In the genomic region with DNA sequence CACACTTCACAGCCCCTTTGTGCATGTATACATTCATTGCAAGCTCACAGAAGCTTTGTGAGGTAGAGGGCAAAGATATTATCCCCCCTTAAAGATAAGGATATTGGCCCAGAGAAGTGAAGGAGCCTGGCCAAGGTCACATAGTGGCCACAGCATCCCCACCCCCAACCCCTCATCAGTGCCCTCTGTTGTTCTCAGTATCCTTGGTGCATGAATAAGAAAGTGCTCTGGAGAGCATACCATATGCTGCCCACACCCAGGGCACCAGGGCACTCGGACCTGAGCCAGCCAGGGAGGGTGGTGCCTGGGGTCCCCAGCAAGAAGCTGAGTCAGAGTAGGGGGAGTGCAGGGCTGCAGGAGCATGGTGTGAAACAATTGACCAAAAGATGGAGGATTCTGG, we compare ENCODE assay signal across 13 cellular contexts. TPM values are rescaled to one million over a fixed set of nuclear protein-coding genes. Genes with fewer than 3 reads are reported as not detected.
DNase-seq lines count a peak whose midpoint lies in the region; ATAC-seq and TF ChIP-seq lines count a peak whose summit lies in the region.
"Had no signal": no experiment of that assay in that cellular context is flagged by ENCODE, and none has a peak within 500 bp of the region (broad histone marks: within the 10 kb centered on the region; RNA-seq: fewer than 3 reads in every experiment).

No MANE protein-coding gene starts in this region.

- H3K27me3 ChIP-seq in HL-60 (ENCODE audit: insufficient read depth, poor library complexity, severe bottlenecking) (no peaks in the 10 kb centered on the region), right lobe of liver (no peaks in the 10 kb centered on the region), skeletal muscle satellite cell (ENCODE audit: control insufficient read depth, insufficient read depth, low read length) (peaks cover 4% of the 10 kb centered on the region)
- H3K27me3 ChIP-seq: ovary had no signal

- no peak for ATAC-seq in right lobe of liver

- H3K4me1 Mint-ChIP-seq in chondrocyte (ENCODE audit: low read depth) = peaks cover 82% of the 10 kb centered on the region
- H3K4me1 Mint-ChIP-seq in progenitor cell of endocrine pancreas (ENCODE audit: low read depth) = peaks cover 10% of the 10 kb centered on the region

- peak overlapping the region; percentile 47 for H3K27ac ChIP-seq in HL-60 (replicated peaks)
- H3K27ac ChIP-seq in right lobe of liver = peak overlapping the region in 2 of 3 donors; percentile 72 to 75
- H3K27ac ChIP-seq: ovary had no signal

- no peak for TF ChIP-seq POLR2A in right lobe of liver (IDR thresholded peaks at IDR 0.05)

- peaks cover 0 to 74% (median 30%) of the 10 kb centered on the region in 4 donors for H3K4me1 ChIP-seq in right lobe of liver
- peaks cover 54% of the 10 kb centered on the region for H3K4me1 ChIP-seq in skeletal muscle satellite cell (ENCODE audit: control insufficient read depth, insufficient read depth, low read length)

- CTCF ChIA-PET in GM10248 (lab: Yijun Ruan, JAX) = interaction anchor here (2.0 to 2.9 kb wide), 3 partner anchors 10 to 54 kb away, joined by 5 to 11 read pairs (median 10); no protein-coding TSS in a partner anchor

- H3K4me3 Mint-ChIP-seq in chondrocyte (ENCODE audit: unreplicated experiment) = no peak overlapping the region
- H3K4me3 Mint-ChIP-seq in progenitor cell of endocrine pancreas (ENCODE audit: low read depth) = no peak overlapping the region
- H3K4me3 Mint-ChIP-seq: activated CD4-positive, alpha-beta T cell treated with anti-CD3 and anti-CD28 coated beads, Interleukin-2, amount 10 ng/mL, durations not matched to agents 7 days and 5 days; activated T-cell treated with anti-CD3 and anti-CD28 coated beads, Interleukin-2, amount 50 U/mL, for 24 hours had no signal

- no peaks in the 10 kb centered on the region for H3K27me3 Mint-ChIP-seq in chondrocyte (ENCODE audit: low read depth)
- H3K27me3 Mint-ChIP-seq in progenitor cell of endocrine pancreas = peaks cover 47% of the 10 kb centered on the region

- intact Hi-C loops in right lobe of liver (cut with DNase I) = no loop called here

- DNase-seq in HL-60 (ENCODE audit: low read depth in 1 of 2, low spot score in 1 of 2) (no peak), chondrocyte (ENCODE audit: low spot score) (no peak), right lobe of liver (peak in 1 of 3 donors; percentile 45), cerebellar nuclear complex (lab: John Stamatoyannopoulos, UW) (no peak), activated gamma-delta T cell treated with Interleukin-2 at 50 U/mL for 16 hours (no peak), GM10248 (ENCODE audit: extremely low spot score) (no peak), progenitor cell of endocrine pancreas (ENCODE audit: low spot score, unreplicated experiment) (no peak)
- DNase-seq: activated CD4-positive, alpha-beta T cell treated with anti-CD3 and anti-CD28 coated beads, Interleukin-2, amount 10 ng/mL, durations not matched to agents 7 days and 5 days; activated T-cell treated with anti-CD3 and anti-CD28 coated beads, Interleukin-2, amount 50 U/mL, for 24 hours; NCI-H82; ovary; stimulated activated CD4-positive, alpha-beta T cell treated with anti-CD3 and anti-CD28 coated beads, Interleukin-15, amount 100 ng/mL, for 24 hours had no signal

- H3K27ac Mint-ChIP-seq in chondrocyte (ENCODE audit: unreplicated experiment) (peak overlapping the region; percentile 76), progenitor cell of endocrine pancreas (no peak overlapping the region)
- H3K27ac Mint-ChIP-seq: activated CD4-positive, alpha-beta T cell treated with anti-CD3 and anti-CD28 coated beads, Interleukin-2, amount 10 ng/mL, durations not matched to agents 7 days and 5 days; activated T-cell treated with anti-CD3 and anti-CD28 coated beads, Interleukin-2, amount 50 U/mL, for 24 hours had no signal

- H3K9me3 ChIP-seq in right lobe of liver (no peaks in the 10 kb centered on the region), skeletal muscle satellite cell (replicated peaks; ENCODE audit: low read length) (no peaks in the 10 kb centered on the region)
- H3K9me3 ChIP-seq: ovary had no signal

- H3K9me3 Mint-ChIP-seq in chondrocyte (ENCODE audit: low read depth) = no peaks in the 10 kb centered on the region
- no peaks in the 10 kb centered on the region for H3K9me3 Mint-ChIP-seq in progenitor cell of endocrine pancreas (ENCODE audit: low read depth)
- H3K9me3 Mint-ChIP-seq: activated CD4-positive, alpha-beta T cell treated with anti-CD3 and anti-CD28 coated beads, Interleukin-2, amount 10 ng/mL, durations not matched to agents 7 days and 5 days; activated T-cell treated with anti-CD3 and anti-CD28 coated beads, Interleukin-2, amount 50 U/mL, for 24 hours had no signal

- TF ChIP-seq CTCF in HL-60 (IDR thresholded peaks at IDR 0.05; ENCODE audit: insufficient read depth, low read length) (no peak), chondrocyte (IDR thresholded peaks at IDR 0.05) (no peak), right lobe of liver (IDR thresholded peaks at IDR 0.05) (no peak), GM10248 (IDR thresholded peaks at IDR 0.05; ENCODE audit: control extremely low read depth, extremely low read depth, low read depth, missing control alignments) (no peak), progenitor cell of endocrine pancreas (IDR thresholded peaks at IDR 0.05; ENCODE audit: unreplicated experiment) (no peak)

- no CpG with 5 or more reads among the region's 1 CpG for WGBS in right lobe of liver (ENCODE audit: insufficient coverage, low coverage, low lambda C conversion rate, missing lambda C conversion rate)

- H3K4me2 ChIP-seq in skeletal muscle satellite cell (ENCODE audit: low read length) = peak overlapping the region; percentile 15

- H3K36me3 ChIP-seq in right lobe of liver (no peaks in the 10 kb centered on the region), skeletal muscle satellite cell (ENCODE audit: insufficient read depth, low read length) (no peaks in the 10 kb centered on the region)
- H3K36me3 ChIP-seq: ovary had no signal

- no peaks in the 10 kb centered on the region for H3K36me3 Mint-ChIP-seq in chondrocyte (ENCODE audit: low read depth)
- H3K36me3 Mint-ChIP-seq in progenitor cell of endocrine pancreas (ENCODE audit: insufficient read depth) = no peaks in the 10 kb centered on the region

- H3K4me3 ChIP-seq in HL-60 (replicated peaks; ENCODE audit: insufficient read depth, low read length) (no peak overlapping the region), right lobe of liver (no peak overlapping the region), skeletal muscle satellite cell (ENCODE audit: low read length) (no peak overlapping the region)
- H3K4me3 ChIP-seq: ovary had no signal

- POLR2A ChIA-PET in GM10248 (lab: Yijun Ruan, JAX) = no interaction called here

- no peak overlapping the region for H3K9ac ChIP-seq in skeletal muscle satellite cell (ENCODE audit: low read depth, low read length)

RNA-seq across cellular contexts. Expression of a gene that starts 3.3 kb away (rescaled TPM):
- total RNA-seq in chondrocyte (83.0 to 115 TPM (median 112 TPM) in 3 replicates), right lobe of liver (10 to 100 TPM; 21.8 to 55.0 (median 32.9) TPM), progenitor cell of endocrine pancreas (1.4 and 1.6 TPM in 2 replicates)
- total RNA-seq in skeletal muscle satellite cell (2012; rRNA removed) = 1.5 and 5.7 TPM in 2 replicates
